In genomic region chr7:150937848-150938561, GRCh38 we compare ENCODE assay signal across 10 cellular contexts. TPM values are rescaled to one million over a fixed set of nuclear protein-coding genes. Genes with fewer than 3 reads are reported as not detected.
A peak's percentile ranks its signal among the peaks of the same experiment; 100 is the strongest.
DNase-seq lines count a peak whose midpoint lies in the region; ATAC-seq and TF ChIP-seq lines count a peak whose summit lies in the region.
"Had no signal": no experiment of that assay in that cellular context is flagged by ENCODE, and none has a peak within 500 bp of the region (broad histone marks: within the 10 kb centered on the region; RNA-seq: fewer than 3 reads in every experiment).

No MANE protein-coding gene starts in this region.

- H3K36me3 ChIP-seq in BE2C, result no peaks in the 10 kb centered on the region
- H3K36me3 ChIP-seq: neutrophil had no signal

- no peak overlapping the region for H3K4me3 ChIP-seq in BE2C (ENCODE audit: low read depth, low read length)

- H3K4me3 Mint-ChIP-seq in activated B cell treated with CpG ODN at 0.5 μM for 24 hours, result peak overlapping the region; percentile 11

- intact Hi-C loops in activated B cell treated with CpG ODN at 0.5 μM for 24 hours (cut with micrococcal nuclease) (no loop called here), left colon (cut with DNase I, micrococcal nuclease) (no loop called here)

- CTCF ChIA-PET in activated B cell treated with CpG ODN at 0.5 μM for 24 hours (lab: Charles Lee), result interaction anchor here (1.0 kb wide), 1 partner anchor 159 kb away, joined by 3 read pairs; no protein-coding TSS in a partner anchor

- peaks cover 17% of the 10 kb centered on the region for H3K27me3 Mint-ChIP-seq in activated B cell treated with CpG ODN at 0.5 μM for 24 hours

- peaks cover 36% of the 10 kb centered on the region for H3K4me1 ChIP-seq in BE2C

- H3K9me3 ChIP-seq in BE2C, result no peaks in the 10 kb centered on the region
- H3K9me3 ChIP-seq: neutrophil had no signal

- POLR2A ChIA-PET in activated B cell treated with CpG ODN at 0.5 μM for 24 hours (lab: Charles Lee), result no interaction called here

- no peak overlapping the region for H3K27ac Mint-ChIP-seq in activated B cell treated with CpG ODN at 0.5 μM for 24 hours

- DNase-seq in BE2C, result peak; percentile 50
- peak; percentile 49 for DNase-seq in HPDE6-E6E7 (ENCODE audit: extremely low spot score)
- no peak for DNase-seq in activated B cell treated with CpG ODN at 0.5 μM for 24 hours
- no peak for DNase-seq in left colon
- DNase-seq in amniotic stem cell (lab: John Stamatoyannopoulos, UW), result no peak

- peaks cover 5% of the 10 kb centered on the region for H3K4me1 Mint-ChIP-seq in activated B cell treated with CpG ODN at 0.5 μM for 24 hours

- TF ChIP-seq CTCF in BE2C (IDR thresholded peaks at IDR 0.05; ENCODE audit: low read depth, low read length) (no peak), activated B cell treated with CpG ODN at 0.5 μM for 24 hours (IDR thresholded peaks at IDR 0.05) (no peak)

- ATAC-seq in activated B cell treated with CpG ODN at 0.5 μM for 24 hours (ENCODE audit: low read depth) (no peak), left colon (peak; percentile 27), HG03039 (IDR thresholded peaks at IDR 0.05; ENCODE audit: unreplicated experiment) (no peak), GM21786 (IDR thresholded peaks at IDR 0.05; ENCODE audit: unreplicated experiment) (no peak), GM19351 (IDR thresholded peaks at IDR 0.05; ENCODE audit: unreplicated experiment) (no peak)

- H3K27me3 ChIP-seq in BE2C, result no peaks in the 10 kb centered on the region

- no peaks in the 10 kb centered on the region for H3K9me3 Mint-ChIP-seq in activated B cell treated with CpG ODN at 0.5 μM for 24 hours

- no peaks in the 10 kb centered on the region for H3K36me3 Mint-ChIP-seq in activated B cell treated with CpG ODN at 0.5 μM for 24 hours (ENCODE audit: low read depth)

RNA-seq across cellular contexts. Expression of gene KCNH2, which starts 40.1 kb away (rescaled TPM):
- 637 TPM for polyA plus RNA-seq in BE2C (2012; ENCODE audit: insufficient read depth, insufficient read length, low read depth)
- total RNA-seq in activated B cell treated with CpG ODN at 0.5 μM for 24 hours (0.12 and 0.29 TPM in 2 replicates), left colon (10 to 100 TPM in 1 of 2 donors, under 1 TPM in 1; 0.92 to 10.4 TPM)
- total RNA-seq: dermis microvascular lymphatic vessel endothelial cell had no signal

RNA-seq across cellular contexts. Expression of gene NOS3, which starts 52.8 kb away (rescaled TPM):
- 19.0 TPM for polyA plus RNA-seq in BE2C (2012; ENCODE audit: insufficient read depth, insufficient read length, low read depth)
- 0.10 and 0.22 TPM in 2 replicates for total RNA-seq in activated B cell treated with CpG ODN at 0.5 μM for 24 hours
- total RNA-seq in left colon, result 1 to 10 TPM; 2.7 to 5.4 TPM

Comparison
In these comparisons a context has a peak if more than half of its experiments do, and no peak if none do; other contexts are left out.
1. DNase-seq: peak in BE2C (single experiment) and HPDE6-E6E7 (single experiment); none in activated B cell treated with CpG ODN at 0.5 μM for 24 hours (single experiment), left colon (0 of 2) and amniotic stem cell (single experiment).